19 cellular contexts compared by ENCODE assay signal in the genomic region with DNA sequence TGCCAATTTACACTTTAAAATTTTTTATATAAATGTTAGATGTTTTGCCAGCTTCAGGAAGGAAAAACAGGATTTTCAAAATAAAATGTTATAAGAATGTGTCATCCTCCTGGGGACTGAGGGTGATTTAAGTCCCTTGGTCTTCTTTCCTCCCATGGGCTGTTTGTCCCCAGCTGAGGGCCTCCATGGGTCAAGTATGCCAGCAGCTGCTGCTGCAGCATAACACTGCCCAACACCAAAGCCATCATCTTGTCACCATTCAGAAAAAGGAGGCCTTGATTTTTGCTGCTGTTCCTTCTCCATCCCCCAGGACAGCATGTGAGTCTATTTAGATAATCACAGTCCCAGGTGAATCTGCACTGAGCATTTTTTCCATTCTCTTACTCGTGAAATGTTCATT.
DNase-seq lines count a peak whose midpoint lies in the region; ATAC-seq, FAIRE-seq and TF ChIP-seq lines count a peak whose summit lies in the region.
"Had no signal": no experiment of that assay in that cellular context is flagged by ENCODE, and none has a peak within 500 bp of the region (broad histone marks: within the 10 kb centered on the region; RNA-seq: fewer than 3 reads in every experiment).

No MANE protein-coding gene starts in this region.

- no peak for DNase-seq in CD4-positive, alpha-beta T cell
- DNase-seq in GM12892 (ENCODE audit: insufficient read length) = no peak
- peak; percentile 69 for DNase-seq in myocyte (ENCODE audit: low read depth)
- no peak for DNase-seq in central memory CD4-positive, alpha-beta T cell
- no peak for DNase-seq in left colon
- DNase-seq in T-helper 1 cell = no peak
- DNase-seq in NCI-H1105 treated with DMSO at 0.1 percent for 48 hours (lab: John Stamatoyannopoulos, UW) = no peak
- DNase-seq: GM23248, NCI-H1436 treated with DMSO at 0.1 percent for 48 hours, NCI-H2029 treated with DMSO at 0.1 percent for 48 hours, NCI-H2171 treated with DMSO at 0.1 percent for 48 hours, NCI-H510A, SHP77 had no signal

- H3K27me3 ChIP-seq in CD4-positive, alpha-beta T cell (ENCODE audit: control insufficient read depth, insufficient read depth, low read length) = no peaks in the 10 kb centered on the region

- H3K9me3 ChIP-seq in CD4-positive, alpha-beta T cell (ENCODE audit: control insufficient read depth, low read length) = no peaks in the 10 kb centered on the region

- FAIRE-seq in GM12892 (lab: Jason Lieb, UNC) = peak; percentile 21
- FAIRE-seq: RCC 7860 had no signal

- no peak for TF ChIP-seq CTCF in CD4-positive, alpha-beta T cell (IDR thresholded peaks at IDR 0.05)
- no peak for TF ChIP-seq CTCF in brain (conservative IDR thresholded peaks at IDR 0.05)

- TF ChIP-seq POLR2A in GM12892 (IDR thresholded peaks at IDR 0.05; ENCODE audit: low read depth, low read length) = no peak

- H3K4me1 Mint-ChIP-seq in CD4-positive, alpha-beta T cell (ENCODE audit: low read depth) = peaks cover 75% of the 10 kb centered on the region
- H3K4me1 Mint-ChIP-seq in brain = peaks cover 53% of the 10 kb centered on the region

- H3K36me3 Mint-ChIP-seq in CD4-positive, alpha-beta T cell (ENCODE audit: low read depth) = no peaks in the 10 kb centered on the region
- peaks cover 18% of the 10 kb centered on the region for H3K36me3 Mint-ChIP-seq in brain

- no peaks in the 10 kb centered on the region for H3K27me3 Mint-ChIP-seq in CD4-positive, alpha-beta T cell
- no peaks in the 10 kb centered on the region for H3K27me3 Mint-ChIP-seq in brain

- intact Hi-C loops in CD4-positive, alpha-beta T cell (cut with DNase I, micrococcal nuclease) = loop anchor here in 1 of 2 experiments (5.0 kb wide), 1 partner anchor 47 kb away; no protein-coding TSS in a partner anchor
- intact Hi-C loops in left colon (cut with DNase I, micrococcal nuclease) = no loop called here

- CTCF ChIA-PET in CD4-positive, alpha-beta T cell (lab: Charles Lee) = no interaction called here

- H3K9me3 Mint-ChIP-seq in CD4-positive, alpha-beta T cell = no peaks in the 10 kb centered on the region
- H3K9me3 Mint-ChIP-seq in brain = peaks cover 0 to under 1% (median 0%) of the 10 kb centered on the region in 5 experiments

- no peak for ATAC-seq in CD4-positive, alpha-beta T cell (ENCODE audit: poor library complexity)
- ATAC-seq in left colon = no peak
- ATAC-seq: HCT116, SK-N-SH treated with all-trans-retinoic acid at 6 μM for 48 hours had no signal

- POLR2A ChIA-PET in CD4-positive, alpha-beta T cell (lab: Charles Lee) = no interaction called here

- no peak overlapping the region for H3K4me3 Mint-ChIP-seq in CD4-positive, alpha-beta T cell
- H3K4me3 Mint-ChIP-seq in brain = no peak overlapping the region

- peak overlapping the region; percentile 80 for H3K27ac Mint-ChIP-seq in CD4-positive, alpha-beta T cell
- peak overlapping the region in 3 of 5 experiments; percentile 42 to 82 (median 67) for H3K27ac Mint-ChIP-seq in brain

- no peak overlapping the region for H3K27ac ChIP-seq in CD4-positive, alpha-beta T cell (ENCODE audit: low read depth, low read length)
- H3K27ac ChIP-seq: C4-2B, GM23248, HL-60 had no signal
